ENCODE assay signal across 20 cellular contexts in genomic region chr13:47168086-47168485, GRCh38.
A peak's percentile ranks its signal among the peaks of the same experiment; 100 is the strongest.
DNase-seq lines count a peak whose midpoint lies in the region; ATAC-seq and TF ChIP-seq lines count a peak whose summit lies in the region.
"Had no signal": no experiment of that assay in that cellular context is flagged by ENCODE, and none has a peak within 500 bp of the region (broad histone marks: within the 10 kb centered on the region; RNA-seq: fewer than 3 reads in every experiment).

No MANE protein-coding gene starts in this region.

- H3K36me3 ChIP-seq in skeletal muscle satellite cell (ENCODE audit: insufficient read depth, low read length), result no peaks in the 10 kb centered on the region
- H3K36me3 ChIP-seq: gastroesophageal sphincter, thyroid gland had no signal

- H3K4me1 ChIP-seq in skeletal muscle satellite cell (ENCODE audit: control insufficient read depth, insufficient read depth, low read length), result peaks cover 11% of the 10 kb centered on the region
- H3K4me1 ChIP-seq: gastroesophageal sphincter, thyroid gland had no signal

- peaks cover 2% of the 10 kb centered on the region for H3K27me3 Mint-ChIP-seq in activated CD4-positive, alpha-beta T cell treated with anti-CD3 and anti-CD28 coated beads, Interleukin-2, amount 10 ng/mL, durations not matched to agents 7 days and 5 days
- H3K27me3 Mint-ChIP-seq: CD4-positive, CD25-positive, alpha-beta regulatory T cell had no signal

- TF ChIP-seq CTCF in fibroblast of pulmonary artery (IDR thresholded peaks at IDR 0.05; ENCODE audit: low read length, missing control alignments), result no peak

- ATAC-seq in GM18868 (IDR thresholded peaks at IDR 0.05; ENCODE audit: unreplicated experiment), result no peak
- ATAC-seq: gastroesophageal sphincter, right cardiac atrium, T-cell, WTC11 had no signal

- H3K9me3 ChIP-seq in skeletal muscle satellite cell (replicated peaks; ENCODE audit: low read length), result no peaks in the 10 kb centered on the region
- H3K9me3 ChIP-seq: gastroesophageal sphincter, thyroid gland had no signal

- POLR2A ChIA-PET in activated CD4-positive, alpha-beta T cell treated with anti-CD3 and anti-CD28 coated beads, Interleukin-2, amount 10 ng/mL, durations not matched to agents 7 days and 5 days (lab: Charles Lee), result no interaction called here

- H3K4me3 Mint-ChIP-seq in activated CD4-positive, alpha-beta T cell treated with anti-CD3 and anti-CD28 coated beads, Interleukin-2, amount 10 ng/mL, durations not matched to agents 7 days and 5 days, result no peak overlapping the region
- H3K4me3 Mint-ChIP-seq: CD4-positive, CD25-positive, alpha-beta regulatory T cell; neural crest cell; T-cell; WTC11 had no signal

- H3K36me3 Mint-ChIP-seq in activated CD4-positive, alpha-beta T cell treated with anti-CD3 and anti-CD28 coated beads, Interleukin-2, amount 10 ng/mL, durations not matched to agents 7 days and 5 days (ENCODE audit: low read depth), result no peaks in the 10 kb centered on the region
- H3K36me3 Mint-ChIP-seq: CD4-positive, CD25-positive, alpha-beta regulatory T cell; T-cell; WTC11 had no signal

- no peaks in the 10 kb centered on the region for H3K4me1 Mint-ChIP-seq in activated CD4-positive, alpha-beta T cell treated with anti-CD3 and anti-CD28 coated beads, Interleukin-2, amount 10 ng/mL, durations not matched to agents 7 days and 5 days
- H3K4me1 Mint-ChIP-seq: CD4-positive, CD25-positive, alpha-beta regulatory T cell; T-cell; WTC11 had no signal

- peak overlapping the region; percentile 25 for H3K4me3 ChIP-seq in fibroblast of pulmonary artery (replicated peaks; ENCODE audit: low read depth, low read length)
- H3K4me3 ChIP-seq in skeletal muscle satellite cell (ENCODE audit: low read length), result peak overlapping the region; percentile 0
- H3K4me3 ChIP-seq: gastroesophageal sphincter, thyroid gland had no signal

- H3K27ac Mint-ChIP-seq in activated CD4-positive, alpha-beta T cell treated with anti-CD3 and anti-CD28 coated beads, Interleukin-2, amount 10 ng/mL, durations not matched to agents 7 days and 5 days, result no peak overlapping the region
- H3K27ac Mint-ChIP-seq: CD4-positive, CD25-positive, alpha-beta regulatory T cell; T-cell; WTC11 had no signal

- H3K9ac ChIP-seq in skeletal muscle satellite cell (ENCODE audit: low read depth, low read length), result no peak overlapping the region

- DNase-seq in DMS53 (lab: John Stamatoyannopoulos, UW), result peak; percentile 51
- DNase-seq in DMS53 treated with DMSO at 0.1 percent for 48 hours (lab: John Stamatoyannopoulos, UW; ENCODE audit: unreplicated experiment), result no peak
- DNase-seq in amniotic epithelial cell (ENCODE audit: low read depth), result peak; percentile 53
- peak; percentile 68 for DNase-seq in fibroblast of pulmonary artery (ENCODE audit: low read depth)
- no peak for DNase-seq in stimulated activated CD4-positive, alpha-beta T cell treated with anti-CD3 and anti-CD28 coated beads, Interleukin-2, amount 100 ng/mL, for 48 hours
- no peak for DNase-seq in activated CD4-positive, alpha-beta T cell treated with anti-CD3 and anti-CD28 coated beads, Interleukin-2, amount 10 ng/mL, durations not matched to agents 7 days and 5 days
- DNase-seq: activated effector memory CD4-positive, alpha-beta T cell treated with Interleukin-2 at 50 U/mL for 16 hours; aorta; CD4-positive, CD25-positive, alpha-beta regulatory T cell; effector CD4-positive, alpha-beta T cell; MM.1S; NCI-H2081; right cardiac atrium; T-cell; thyroid gland had no signal

- H3K9me3 Mint-ChIP-seq in activated CD4-positive, alpha-beta T cell treated with anti-CD3 and anti-CD28 coated beads, Interleukin-2, amount 10 ng/mL, durations not matched to agents 7 days and 5 days, result no peaks in the 10 kb centered on the region
- H3K9me3 Mint-ChIP-seq: neural crest cell, T-cell, WTC11 had no signal

- no peaks in the 10 kb centered on the region for H3K27me3 ChIP-seq in skeletal muscle satellite cell (ENCODE audit: control insufficient read depth, insufficient read depth, low read length)
- H3K27me3 ChIP-seq: gastroesophageal sphincter, thyroid gland had no signal

- H3K4me2 ChIP-seq in skeletal muscle satellite cell (ENCODE audit: low read length), result peak overlapping the region; percentile 35

- CTCF ChIA-PET in activated CD4-positive, alpha-beta T cell treated with anti-CD3 and anti-CD28 coated beads, Interleukin-2, amount 10 ng/mL, durations not matched to agents 7 days and 5 days (lab: Charles Lee), result interaction anchor here (0.6 kb wide), 1 partner anchor 28 kb away, joined by 3 read pairs; no protein-coding TSS in a partner anchor

Comparison
In these comparisons a context has a peak if more than half of its experiments do, and no peak if none do; other contexts are left out.
1. DNase-seq: peak in DMS53 (single experiment), amniotic epithelial cell (single experiment) and fibroblast of pulmonary artery (single experiment); none in DMS53 treated with DMSO at 0.1 percent for 48 hours (single experiment), stimulated activated CD4-positive, alpha-beta T cell treated with anti-CD3 and anti-CD28 coated beads, Interleukin-2, amount 100 ng/mL, for 48 hours (0 of 2) and activated CD4-positive, alpha-beta T cell treated with anti-CD3 and anti-CD28 coated beads, Interleukin-2, amount 10 ng/mL, durations not matched to agents 7 days and 5 days (single experiment).